In genomic region chr1:202154766-202155477, GRCh38 we compare ENCODE assay signal across 8 cellular contexts. TPM values are rescaled to one million over a fixed set of nuclear protein-coding genes. Genes with fewer than 3 reads are reported as not detected.
DNase-seq lines count a peak whose midpoint lies in the region; ATAC-seq and TF ChIP-seq lines count a peak whose summit lies in the region.

No MANE protein-coding gene starts in this region.

- peak; percentile 60 for DNase-seq in EL
- DNase-seq in Jurkat, Clone E6-1 (ENCODE audit: low read depth, low spot score), result peak; percentile 60
- DNase-seq in SJCRH30, result peak; percentile 39 to 73
- DNase-seq in body of pancreas, result peak; percentile 30 to 60 (median 54)
- DNase-seq in left colon, result peak in 1 of 2 donors; percentile 42
- DNase-seq in testis, result peak; percentile 72
- DNase-seq in C1 segment of cervical spinal cord (lab: John Stamatoyannopoulos, UW), result no peak

- intact Hi-C loops in body of pancreas (cut with DNase I), result no loop called here
- intact Hi-C loops in left colon (cut with DNase I, micrococcal nuclease), result no loop called here
- intact Hi-C loops in testis (cut with DNase I; ENCODE audit: low total_unique reads), result no loop called here

- no peak for TF ChIP-seq POLR2A in body of pancreas (IDR thresholded peaks at IDR 0.05)
- no peak for TF ChIP-seq POLR2A in testis (IDR thresholded peaks at IDR 0.05)

- no peak overlapping the region for H3K4me3 ChIP-seq in Jurkat, Clone E6-1 (ENCODE audit: low read length)
- no peak overlapping the region for H3K4me3 ChIP-seq in SJCRH30
- no peak overlapping the region for H3K4me3 ChIP-seq in body of pancreas
- H3K4me3 ChIP-seq in testis, result no peak overlapping the region

- peaks cover 11% of the 10 kb centered on the region for H3K4me1 ChIP-seq in SJCRH30
- H3K4me1 ChIP-seq in body of pancreas, result peaks cover 8% of the 10 kb centered on the region
- peaks cover 34% of the 10 kb centered on the region for H3K4me1 ChIP-seq in testis

- H3K27ac ChIP-seq in SJCRH30 (no peak overlapping the region), body of pancreas (no peak overlapping the region), testis (no peak overlapping the region)

- H3K27me3 ChIP-seq in SJCRH30, result peaks cover 17% of the 10 kb centered on the region
- no peaks in the 10 kb centered on the region for H3K27me3 ChIP-seq in body of pancreas
- no peaks in the 10 kb centered on the region for H3K27me3 ChIP-seq in testis

- ATAC-seq in body of pancreas (peak; percentile 60), left colon (peak; percentile 83), HG03175 (IDR thresholded peaks at IDR 0.05; ENCODE audit: unreplicated experiment) (no peak)

- no peaks in the 10 kb centered on the region for H3K9me3 ChIP-seq in SJCRH30 (replicated peaks)
- no peaks in the 10 kb centered on the region for H3K9me3 ChIP-seq in body of pancreas
- H3K9me3 ChIP-seq in testis, result no peaks in the 10 kb centered on the region

- WGBS in body of pancreas, 2 donors, result 35 to 36% methylated on average over 11 of the region's 11 CpGs
- 46 to 62% methylated on average over 11 of the region's 11 CpGs for WGBS in testis, 2 donors

- no peaks in the 10 kb centered on the region for H3K36me3 ChIP-seq in SJCRH30
- H3K36me3 ChIP-seq in body of pancreas (replicated peaks in 1 of 2; ENCODE audit: insufficient read depth in 1 of 2, low read depth in 2 of 2), result no peaks in the 10 kb centered on the region
- H3K36me3 ChIP-seq in testis (ENCODE audit: low read depth, missing control alignments), result no peaks in the 10 kb centered on the region

- peak in 6 of 7 experiments; percentile 17 to 35 (median 26) for TF ChIP-seq CTCF in body of pancreas (IDR thresholded peaks at IDR 0.05)
- TF ChIP-seq CTCF in testis (IDR thresholded peaks at IDR 0.05), result peak; percentile 26 to 41 (median 39)

RNA-seq across cellular contexts. Expression of gene PTPN7, which starts 5.5 kb away (rescaled TPM):
- 232 TPM for polyA plus RNA-seq in Jurkat, Clone E6-1 (2012; ENCODE audit: insufficient read depth, insufficient read length)
- total RNA-seq in SJCRH30 (2014; rRNA removed; shearing (Covaris generic)), result 0.08 and 0.14 TPM in 2 replicates
- total RNA-seq in body of pancreas (1 to 10 TPM; 1.6 to 3.6 TPM), left colon (1 to 10 TPM; 1.8 to 4.7 TPM), testis (100 to 1,000 TPM in 1 of 2 donors, 10 to 100 TPM in 1; 84.1 to 119 TPM)
- polyA plus RNA-seq in testis (ENCODE audit: insufficient read depth, low read depth, low replicate concordance), result 43.0 TPM

RNA-seq across cellular contexts. Expression of gene ARL8A, which starts 10.4 kb away (rescaled TPM):
- 33.1 TPM for polyA plus RNA-seq in Jurkat, Clone E6-1 (2012; ENCODE audit: insufficient read depth, insufficient read length)
- total RNA-seq in SJCRH30 (2014; rRNA removed; shearing (Covaris generic)), result 17.1 and 18.1 TPM in 2 replicates
- total RNA-seq in body of pancreas, result 10 to 100 TPM; 18.1 to 21.0 TPM
- 10 to 100 TPM; 45.4 to 49.2 TPM for total RNA-seq in left colon
- total RNA-seq in testis, result 10 to 100 TPM; 63.9 to 80.8 TPM
- 46.9 TPM for polyA plus RNA-seq in testis (ENCODE audit: insufficient read depth, low read depth, low replicate concordance)

RNA-seq across cellular contexts. Expression of gene GPR37L1, which starts 32.2 kb away (rescaled TPM):
- not detected for polyA plus RNA-seq in Jurkat, Clone E6-1 (2012; ENCODE audit: insufficient read depth, insufficient read length)
- total RNA-seq in SJCRH30 (2014; rRNA removed; shearing (Covaris generic)), result 0.02 TPM in 1 of 2 replicates, not detected in the other
- total RNA-seq in body of pancreas (not detected), left colon (1 to 10 TPM in 1 of 2 donors, under 1 TPM in 1; 0.76 to 2.1 TPM), testis (1 to 10 TPM in 1 of 2 donors, under 1 TPM in 1; 0.56 to 1.6 TPM)
- polyA plus RNA-seq in testis (ENCODE audit: insufficient read depth, low read depth, low replicate concordance), result 0.42 TPM

RNA-seq across cellular contexts. Expression of gene LGR6, which starts 38.7 kb away (rescaled TPM):
- 0.50 TPM for polyA plus RNA-seq in Jurkat, Clone E6-1 (2012; ENCODE audit: insufficient read depth, insufficient read length)
- not detected in 2 replicates for total RNA-seq in SJCRH30 (2014; rRNA removed; shearing (Covaris generic))
- total RNA-seq in body of pancreas (under 1 TPM in 1 of 2 donors, not detected in 1; 0.52 TPM), left colon (1 to 10 TPM; 1.1 to 1.9 TPM), testis (1 to 10 TPM; 8.1 to 8.3 TPM)
- 18.4 TPM for polyA plus RNA-seq in testis (ENCODE audit: insufficient read depth, low read depth, low replicate concordance)

Comparison
In these comparisons a context has a peak if more than half of its experiments do, and no peak if none do; other contexts are left out.
1. DNase-seq: peak in EL (single experiment), Jurkat, Clone E6-1 (single experiment), SJCRH30 (2 of 2), body of pancreas (4 of 4) and testis (single experiment); none in C1 segment of cervical spinal cord (0 of 14).
2. RNA of gene PTPN7, which starts 5.5 kb away (total RNA-seq): 84.1 to 119 TPM in testis; 1.8 to 4.7 TPM in left colon, 1.6 to 3.6 TPM in body of pancreas and 0.08 to 0.14 TPM in SJCRH30; every median in the first group is over 10 times any median in the second.